Comparison of ENCODE assay signal across 13 cellular contexts in genomic region chr15:63969652-63970421, GRCh38.
A peak's percentile ranks its signal among the peaks of the same experiment; 100 is the strongest.
DNase-seq lines count a peak whose midpoint lies in the region; ATAC-seq and TF ChIP-seq lines count a peak whose summit lies in the region.
"Had no signal": no experiment of that assay in that cellular context is flagged by ENCODE, and none has a peak within 500 bp of the region (broad histone marks: within the 10 kb centered on the region; RNA-seq: fewer than 3 reads in every experiment).

No MANE protein-coding gene starts in this region.

- H3K9me3 ChIP-seq in body of pancreas, result no peaks in the 10 kb centered on the region

- POLR2A ChIA-PET in HEK293T (lab: Yijun Ruan, JAX), result no interaction called here

- no peaks in the 10 kb centered on the region for H3K27me3 ChIP-seq in body of pancreas

- H3K27ac ChIP-seq in C4-2B (peak overlapping the region; percentile 43), body of pancreas (peak overlapping the region; percentile 58 to 95 (median 85))

- H3K4me3 ChIP-seq in body of pancreas, result no peak overlapping the region

- 74 to 90% methylated on average over 2 of the region's 2 CpGs for WGBS in body of pancreas, 2 donors

- H3K4me1 ChIP-seq in body of pancreas, result peaks cover 61% of the 10 kb centered on the region

- TF ChIP-seq CTCF in C4-2B (conservative IDR thresholded peaks at IDR 0.05), result no peak
- peak in 2 of 7 experiments; percentile 34 to 37 for TF ChIP-seq CTCF in body of pancreas (IDR thresholded peaks at IDR 0.05)

- CTCF ChIA-PET in HEK293T (lab: Yijun Ruan, JAX), result interaction anchor here (1.0 to 1.5 kb wide), 2 partner anchors 24 to 54 kb away, joined by 4 to 5 read pairs; no protein-coding TSS in a partner anchor

- no peaks in the 10 kb centered on the region for H3K36me3 ChIP-seq in body of pancreas (replicated peaks in 1 of 2; ENCODE audit: insufficient read depth in 1 of 2, low read depth in 2 of 2)

- TF ChIP-seq POLR2A in body of pancreas (IDR thresholded peaks at IDR 0.05), result peak in 2 of 3 donors; percentile 26 to 28

- peak; percentile 10 for ATAC-seq in HG03196 (IDR thresholded peaks at IDR 0.05; ENCODE audit: unreplicated experiment)
- peak; percentile 98 for ATAC-seq in body of pancreas
- no peak for ATAC-seq in GM18907 (IDR thresholded peaks at IDR 0.05; ENCODE audit: unreplicated experiment)
- ATAC-seq: HCT116 had no signal

- intact Hi-C loops in body of pancreas (cut with DNase I), result no loop called here

- DNase-seq in body of pancreas (peak; percentile 90 to 97 (median 95)), lung microvascular endothelial cell (ENCODE audit: low read depth in 2 of 2) (peak; percentile 20 to 60), hepatic stellate cell (ENCODE audit: low spot score) (no peak), HEK293T (ENCODE audit: extremely low spot score) (no peak), KG1 (lab: John Stamatoyannopoulos, UW) (no peak)
- DNase-seq: activated B cell treated with CpG ODN at 0.5 μM for 24 hours; C1 segment of cervical spinal cord; KBM-7; NK-92 treated with Interleukin-12 subunit alpha and Interleukin-12 subunit beta, amount 100 ng/mL, for 24 hours had no signal

TF ChIP-seq in HEK293T, 16 proteins besides CTCF, POLR2A, EP300 and RAD21:
- TF ChIP-seq L3MBTL2 (conservative IDR thresholded peaks at IDR 0.05) (no peak), CTBP1 (IDR thresholded peaks at IDR 0.05; ENCODE audit: borderline replicate concordance) (no peak), HDGF (IDR thresholded peaks at IDR 0.05; ENCODE audit: borderline replicate concordance) (no peak), ELF4 (IDR thresholded peaks at IDR 0.05) (no peak), LEF1 (IDR thresholded peaks at IDR 0.05; ENCODE audit: borderline replicate concordance) (no peak), BHLHE40 (IDR thresholded peaks at IDR 0.05; ENCODE audit: borderline replicate concordance) (no peak), PKNOX1 (IDR thresholded peaks at IDR 0.05) (no peak), SP1 (IDR thresholded peaks at IDR 0.05) (no peak), NFRKB (IDR thresholded peaks at IDR 0.05) (no peak), ARNT (IDR thresholded peaks at IDR 0.05) (no peak), FOXM1 (IDR thresholded peaks at IDR 0.05; ENCODE audit: borderline replicate concordance) (no peak), ZNF384 (IDR thresholded peaks at IDR 0.05) (no peak), FOXA1 (IDR thresholded peaks at IDR 0.05) (no peak), SUZ12 (IDR thresholded peaks at IDR 0.05) (no peak)

Comparison
In these comparisons a context has a peak if more than half of its experiments do, and no peak if none do; other contexts are left out.
1. DNase-seq: peak in body of pancreas (4 of 4) and lung microvascular endothelial cell (2 of 2); none in hepatic stellate cell (single experiment), HEK293T (single experiment) and KG1 (single experiment).